ENCODE assay signal across 5 cellular contexts in genomic region chr12:26755338-26755737, GRCh38.
A peak's percentile ranks its signal among the peaks of the same experiment; 100 is the strongest.
DNase-seq lines count a peak whose midpoint lies in the region; ATAC-seq and TF ChIP-seq lines count a peak whose summit lies in the region.
"Not testable (repeated sequence)": the region's sequence is repeated elsewhere in the genome, so short reads cannot be mapped to it uniquely, and the experiment has no call there.

No MANE protein-coding gene starts in this region.

- H2AFZ ChIP-seq in OCI-LY7 (ENCODE audit: low read length) = not testable (repeated sequence)

- intact Hi-C loops in OCI-LY7 (cut with micrococcal nuclease; ENCODE audit: unreplicated experiment); right lobe of liver (cut with DNase I): not testable (repeated sequence)

- H3K4me2 ChIP-seq in OCI-LY7 (ENCODE audit: low read length) = not testable (repeated sequence)

- not testable (repeated sequence) for H3K27ac ChIP-seq in HEK293 (ENCODE audit: extremely low read depth, low read depth, low read length); OCI-LY7 (ENCODE audit: low read depth, low read length, poor library complexity, severe bottlenecking)
- H3K27ac ChIP-seq in right lobe of liver = peak overlapping the region in 2 of 3 donors; percentile 26 to 37

- H3K9me3 ChIP-seq in HEK293 (ENCODE audit: control insufficient read depth, insufficient read depth, low read depth, low read length); right lobe of liver: not testable (repeated sequence)
- peaks cover 29% of the 10 kb centered on the region; the same call in 1 of the 2 replicates for H3K9me3 ChIP-seq in OCI-LY7 (ENCODE audit: low read length)

- not testable (repeated sequence) for H4K20me1 ChIP-seq in OCI-LY7 (ENCODE audit: insufficient read depth, low read length)

- not testable (repeated sequence) for TF ChIP-seq CTCF in HEK293 (tag by site-specific recombination; IDR thresholded peaks at IDR 0.05); OCI-LY7 (conservative IDR thresholded peaks at IDR 0.05; ENCODE audit: low read length); astrocyte of the spinal cord (IDR thresholded peaks at IDR 0.05; ENCODE audit: low read depth, low read length); right lobe of liver (IDR thresholded peaks at IDR 0.05)

- not testable (repeated sequence) for ATAC-seq in right lobe of liver

- not testable (repeated sequence) for H3K79me2 ChIP-seq in OCI-LY7 (ENCODE audit: insufficient read depth, low read depth, low read length)

- in situ Hi-C loops in Caki2 (cut with HindIII; ENCODE audit: low pct_unique_long_range_greater_than_20kb, low sequenced_read_pairs); astrocyte of the spinal cord (cut with HindIII; ENCODE audit: low sequenced_read_pairs): not testable (repeated sequence)

- 24% methylated on average over 3 of the region's 3 CpGs for whole genome bisulfite sequencing in right lobe of liver (ENCODE audit: insufficient coverage, low coverage, low lambda C conversion rate, missing lambda C conversion rate)

- POLR2A ChIA-PET in HEK293 (lab: Yijun Ruan, JAX) = not testable (repeated sequence)
- POLR2A ChIA-PET in OCI-LY7 (lab: Charles Lee) = interaction anchor here (1.1 to 1.4 kb wide), 2 partner anchors 8 to 11 kb away, joined by 3 to 4 read pairs; no protein-coding TSS in a partner anchor

- DNase-seq in Caki2 (ENCODE audit: low read depth) (peak; percentile 28), OCI-LY7 (ENCODE audit: low spot score) (peak; percentile 9), astrocyte of the spinal cord (ENCODE audit: low read depth, low spot score) (peak; percentile 15)
- not testable (repeated sequence) for DNase-seq in right lobe of liver

- H3K27me3 ChIP-seq in right lobe of liver = not testable (repeated sequence)

- H3K36me3 ChIP-seq in HEK293 (ENCODE audit: control insufficient read depth in 2 of 2, insufficient read depth in 1 of 2, low read length in 2 of 2); OCI-LY7 (ENCODE audit: insufficient read depth, low read length); right lobe of liver: not testable (repeated sequence)

- not testable (repeated sequence) for H3K4me3 ChIP-seq in HEK293 (ENCODE audit: low read depth, low read length); OCI-LY7 (ENCODE audit: low read depth, low read length, poor library complexity, severe bottlenecking); astrocyte of the spinal cord (ENCODE audit: low read depth, low read length)
- peak overlapping the region in 2 of 3 donors; percentile 34 to 36 for H3K4me3 ChIP-seq in right lobe of liver

- H3K4me1 ChIP-seq in HEK293 (ENCODE audit: control insufficient read depth, insufficient read depth, low read length); OCI-LY7 (ENCODE audit: insufficient read depth, low read length, poor library complexity, severe bottlenecking): not testable (repeated sequence)
- peaks cover 0 to 72% (median 18%) of the 10 kb centered on the region in 4 donors for H3K4me1 ChIP-seq in right lobe of liver

- H3K9me2 ChIP-seq in OCI-LY7 (ENCODE audit: insufficient read depth, low read length) = not testable (repeated sequence)

- TF ChIP-seq POLR2A in right lobe of liver (IDR thresholded peaks at IDR 0.05) = not testable (repeated sequence)

- CTCF ChIA-PET in HEK293 (lab: Yijun Ruan, JAX) = interaction anchor here (0.7 kb wide), 1 partner anchor 740 kb away, joined by 3 read pairs; no protein-coding TSS in a partner anchor
- CTCF ChIA-PET in OCI-LY7 (lab: Charles Lee; ENCODE audit: unreplicated experiment) = not testable (repeated sequence)

- BruUV-seq in OCI-LY7 (replicated peaks; lab: Mats Ljungman, UMichigan) = not testable (repeated sequence)

TF ChIP-seq in HEK293, 187 proteins besides CTCF, POLR2A, EP300 and RAD21:
- TF ChIP-seq ZNF626 (tag by site-specific recombination; IDR thresholded peaks at IDR 0.05) (peak; percentile 56; the same call in 1 of the 2 replicates), ZNF26 (tag by site-specific recombination; IDR thresholded peaks at IDR 0.05) (0 out of 2 replicates have a peak, but pooled peaks have one; percentile 44), ZNF555 (tag by site-specific recombination; conservative IDR thresholded peaks at IDR 0.05) (0 out of 2 replicates have a peak, but pooled peaks have one; percentile 6), ZNF549 (tag by site-specific recombination; IDR thresholded peaks at IDR 0.05) (0 out of 2 replicates have a peak, but pooled peaks have one; percentile 33), SETDB1 (IDR thresholded peaks at IDR 0.05; ENCODE audit: insufficient read length, low read length) (peak; percentile 97)
